ENCODE assay signal across 20 cellular contexts in the genomic region with DNA sequence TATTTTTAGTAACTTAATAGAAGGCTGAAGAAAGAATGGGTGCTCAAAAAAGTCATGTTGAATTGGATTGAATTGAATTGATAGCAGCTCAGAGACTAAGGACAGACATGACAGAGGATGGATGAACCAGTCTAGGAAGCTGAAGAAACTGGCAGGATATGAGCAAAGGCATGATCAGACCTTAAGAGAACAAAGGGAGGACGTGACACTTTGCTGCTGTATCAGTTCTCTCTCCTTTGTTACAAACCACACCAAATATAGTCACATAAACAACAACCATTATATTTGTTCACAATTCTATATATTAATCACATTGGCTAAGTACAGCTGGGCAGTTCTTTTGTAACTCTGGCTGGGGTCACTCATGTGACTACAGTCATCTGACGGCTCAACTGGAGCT.
"Had no signal": no experiment of that assay in that cellular context is flagged by ENCODE, and none has a peak within 500 bp of the region (broad histone marks: within the 10 kb centered on the region; RNA-seq: fewer than 3 reads in every experiment).

No MANE protein-coding gene starts in this region.

- H3K9me3 ChIP-seq: sigmoid colon, thoracic aorta, upper lobe of right lung had no signal

- H2AFZ ChIP-seq: parathyroid adenoma had no signal

- DNase-seq: activated CD4-positive, alpha-beta T cell treated with anti-CD3 and anti-CD28 coated beads, Interleukin-2, amount 50 U/mL, for 1 hour; activated CD4-positive, CD25-positive, alpha-beta regulatory T cell treated with anti-CD3 and anti-CD28 coated beads, Interleukin-2, amount 50 U/mL, for 72 hours; activated CD8-positive, alpha-beta memory T cell treated with anti-CD3 and anti-CD28 coated beads, Interleukin-2, amount 50 U/mL, for 4 hours; activated effector memory CD4-positive, alpha-beta T cell treated with Interleukin-2 at 50 U/mL for 16 hours; activated naive CD4-positive, alpha-beta T cell treated with anti-CD3 and anti-CD28 coated beads, Interleukin-2, amount 10 ng/mL, durations not matched to agents 7 days and 5 days; activated naive CD8-positive, alpha-beta T cell treated with anti-CD3 and anti-CD28 coated beads, Interleukin-2, amount 50 U/mL, for 24 hours; activated T-cell treated with anti-CD3 and anti-CD28 coated beads, Interleukin-2, amount 50 U/mL, for 48 hours; anterior cingulate cortex; foreskin melanocyte; hypothalamus; islet precursor cell; naive B cell; sigmoid colon; stimulated activated CD4-positive, alpha-beta T cell treated with anti-CD3 and anti-CD28 coated beads, Interleukin-4, amount 100 ng/mL, for 24 hours; T1000; upper lobe of right lung had no signal

- H3K27ac ChIP-seq: coronary artery, parathyroid adenoma, sigmoid colon, thoracic aorta, upper lobe of right lung had no signal

- H3K79me2 ChIP-seq: parathyroid adenoma had no signal

- H3K27me3 ChIP-seq: sigmoid colon, upper lobe of right lung had no signal

- H3K4me3 ChIP-seq: coronary artery, sigmoid colon, thoracic aorta, upper lobe of right lung had no signal

- H3K36me3 ChIP-seq: sigmoid colon, thoracic aorta, upper lobe of right lung had no signal

- H3K9ac ChIP-seq: parathyroid adenoma had no signal

- H3K4me1 ChIP-seq: parathyroid adenoma, sigmoid colon, upper lobe of right lung had no signal

- ATAC-seq: activated naive CD8-positive, alpha-beta T cell treated with anti-CD3 and anti-CD28 coated beads, Interleukin-2, amount 50 U/mL, for 24 hours; stimulated activated effector memory CD8-positive, alpha-beta T cell treated with anti-CD3 and anti-CD28 coated beads, Interleukin-12 subunit alpha, Interleukin-12 subunit beta, amount 100 ng/mL, for 72 hours; upper lobe of right lung had no signal
